In genomic region chr6:16128759-16129622, GRCh38 we compare ENCODE assay signal across 8 cellular contexts. TPM values are rescaled to one million over a fixed set of nuclear protein-coding genes. Genes with fewer than 3 reads are reported as not detected.
DNase-seq lines count a peak whose midpoint lies in the region; ATAC-seq and TF ChIP-seq lines count a peak whose summit lies in the region.

MYLIP (plus strand) TSS chr6:16129086; CDS start chr6:16129323, 237 bp downstream.

- H2AK5ac ChIP-seq in mesenchymal stem cell (ENCODE audit: low read length, severe bottlenecking): no peak within 1 kb of the TSS

- peaks cover 16% of the 10 kb centered on the region for H3K27me3 Mint-ChIP-seq in Calu3 (ENCODE audit: unreplicated experiment)
- H3K27me3 Mint-ChIP-seq in effector memory CD8-positive, alpha-beta T cell: no peaks in the 10 kb centered on the region

- intact Hi-C loops in Calu3 (cut with micrococcal nuclease; ENCODE audit: unreplicated experiment): no loop called here

- H3K4me3 Mint-ChIP-seq in Calu3 (ENCODE audit: low read depth, unreplicated experiment): peak within 1 kb of the TSS; percentile 90
- peak within 1 kb of the TSS; percentile 93 for H3K4me3 Mint-ChIP-seq in effector memory CD8-positive, alpha-beta T cell

- H2BK5ac ChIP-seq in mesenchymal stem cell (ENCODE audit: low read depth, low read length, poor library complexity, severe bottlenecking): no peak within 1 kb of the TSS

- CTCF ChIA-PET in Calu3 (lab: Charles Lee): interaction anchor here (0.6 to 1.5 kb wide), 6 partner anchors 18 to 437 kb away, joined by 3 to 14 read pairs (median 4); no protein-coding TSS in a partner anchor

- peak within 1 kb of the TSS in 1 of 2 experiments; percentile 96 for H3K14ac ChIP-seq in mesenchymal stem cell (ENCODE audit: low read length in 2 of 2)

- H3K18ac ChIP-seq in mesenchymal stem cell (ENCODE audit: low read depth in 1 of 2, low read length in 2 of 2): peak within 1 kb of the TSS; percentile 88 to 97

- peak; percentile 75 for ATAC-seq in GM21381 (IDR thresholded peaks at IDR 0.05; ENCODE audit: unreplicated experiment)
- ATAC-seq in effector memory CD8-positive, alpha-beta T cell (replicated peaks): peak; percentile 77

- peak within 1 kb of the TSS; percentile 62 to 96 for H3K23ac ChIP-seq in mesenchymal stem cell (ENCODE audit: low read length in 2 of 2)

- peak within 1 kb of the TSS; percentile 44 for H2AFZ ChIP-seq in mesenchymal stem cell (ENCODE audit: low read depth, low read length)

- H3K4me3 ChIP-seq in mesenchymal stem cell (ENCODE audit: insufficient read depth in 1 of 2, low read depth in 1 of 2, low read length in 2 of 2): peak within 1 kb of the TSS; percentile 94 to 98

- peak within 1 kb of the TSS; percentile 44 to 59 for H2BK12ac ChIP-seq in mesenchymal stem cell (ENCODE audit: low read length in 2 of 2)

- BruUV-seq in Calu3 (replicated peaks; lab: Mats Ljungman, UMichigan): no TSS peak

- no peaks in the 10 kb centered on the region for H3K9me3 Mint-ChIP-seq in Calu3 (ENCODE audit: low read depth, unreplicated experiment)
- no peaks in the 10 kb centered on the region for H3K9me3 Mint-ChIP-seq in effector memory CD8-positive, alpha-beta T cell

- peak within 1 kb of the TSS; percentile 83 for H3K9ac ChIP-seq in mesenchymal stem cell (ENCODE audit: low read length)

- peaks cover 31% of the 10 kb centered on the region for H3K36me3 Mint-ChIP-seq in Calu3 (ENCODE audit: insufficient read depth, unreplicated experiment)
- H3K36me3 Mint-ChIP-seq in effector memory CD8-positive, alpha-beta T cell (ENCODE audit: insufficient read depth): peaks cover 60% of the 10 kb centered on the region

- peak within 1 kb of the TSS; percentile 73 to 94 for H3K4ac ChIP-seq in mesenchymal stem cell (ENCODE audit: low read depth in 1 of 2, low read length in 2 of 2)

- peak within 1 kb of the TSS; percentile 66 for H3K4me2 ChIP-seq in mesenchymal stem cell (ENCODE audit: low read length, poor library complexity, severe bottlenecking)

- H2BK15ac ChIP-seq in mesenchymal stem cell (ENCODE audit: low read depth, poor library complexity, severe bottlenecking): peak within 1 kb of the TSS; percentile 60

- H3K79me1 ChIP-seq in mesenchymal stem cell (replicated peaks; ENCODE audit: low read length, poor library complexity, severe bottlenecking): peaks cover 8% of the 10 kb centered on the region

- H3K4me1 ChIP-seq in mesenchymal stem cell (ENCODE audit: control insufficient read depth, insufficient read depth, low read depth, low read length): peaks cover 1% of the 10 kb centered on the region

- H4K8ac ChIP-seq in mesenchymal stem cell (ENCODE audit: low read length): peak within 1 kb of the TSS; percentile 93

- DNase-seq in Calu3: peak; percentile 95
- DNase-seq in HUDEP-2 (lab: John Stamatoyannopoulos, UW; ENCODE audit: unreplicated experiment in 76 of 76): peak; percentile 36 to 99 (median 97)
- peak; percentile 95 for DNase-seq in NOMO-1 treated with DMSO at 0.1 percent for 48 hours (lab: John Stamatoyannopoulos, UW; ENCODE audit: unreplicated experiment)
- DNase-seq in activated CD8-positive, alpha-beta memory T cell treated with anti-CD3 and anti-CD28 coated beads for 48 hours (ENCODE audit: low read depth in 2 of 3, low spot score in 2 of 3): peak; percentile 84 to 93 (median 92)
- DNase-seq in effector memory CD8-positive, alpha-beta T cell: peak; percentile 97 to 98 (median 97)
- peak; percentile 96 for DNase-seq in mesenchymal stem cell
- DNase-seq in stimulated activated CD8-positive, alpha-beta memory T cell treated with anti-CD3 and anti-CD28 coated beads, Interleukin-12 subunit alpha, Interleukin-12 subunit beta, amount 100 ng/mL, for 24 hours (ENCODE audit: extremely low read depth): peak; percentile 93

- H3K27ac ChIP-seq in mesenchymal stem cell (ENCODE audit: low read length, poor library complexity, severe bottlenecking): peak within 1 kb of the TSS; percentile 42

- no peaks in the 10 kb centered on the region for H3K9me3 ChIP-seq in mesenchymal stem cell (ENCODE audit: control insufficient read depth, low read length)

- peak within 1 kb of the TSS; percentile 85 for H4K91ac ChIP-seq in mesenchymal stem cell (ENCODE audit: low read length)

- H3K27ac Mint-ChIP-seq in Calu3 (ENCODE audit: unreplicated experiment): peak within 1 kb of the TSS; percentile 58
- peak within 1 kb of the TSS; percentile 96 to 97 for H3K27ac Mint-ChIP-seq in effector memory CD8-positive, alpha-beta T cell

- peak; percentile 59 for TF ChIP-seq CTCF in Calu3 (IDR thresholded peaks at IDR 0.05; ENCODE audit: unreplicated experiment)

- peaks cover 0 to 20% of the 10 kb centered on the region in 2 experiments for H3K36me3 ChIP-seq in mesenchymal stem cell (ENCODE audit: control insufficient read depth in 1 of 2, insufficient read depth in 2 of 2, low read depth in 1 of 2, low read length in 2 of 2)

- H2BK120ac ChIP-seq in mesenchymal stem cell (ENCODE audit: low read depth, low read length): peak within 1 kb of the TSS; percentile 77

- under 1% methylated on average over 65 of the region's 95 CpGs for WGBS in mesenchymal stem cell

- no peaks in the 10 kb centered on the region for H3K4me1 Mint-ChIP-seq in Calu3 (ENCODE audit: low read depth, unreplicated experiment)
- H3K4me1 Mint-ChIP-seq in effector memory CD8-positive, alpha-beta T cell (ENCODE audit: low read depth in 2 of 2): peaks cover 18 to 43% of the 10 kb centered on the region in 2 donors

- peaks cover 4 to 9% of the 10 kb centered on the region in 2 experiments for H3K27me3 ChIP-seq in mesenchymal stem cell (ENCODE audit: control insufficient read depth in 1 of 2, insufficient read depth in 1 of 2, low read length in 2 of 2)

RNA-seq across cellular contexts. Expression of gene MYLIP, which starts in this region (rescaled TPM):
- 8.1 and 10.1 TPM in 2 replicates for total RNA-seq in Calu3 (2022)
- polyA plus RNA-seq in mesenchymal stem cell (2013, experiment 1 of 2): 29.6 TPM
- 30.4 TPM for polyA plus RNA-seq in mesenchymal stem cell (2013, experiment 2 of 2)

Comparison
In these comparisons a context has a peak if more than half of its experiments do, and no peak if none do; other contexts are left out.
1. Peak in every context shown above with its lines: DNase-seq, ATAC-seq, H3K4me3 ChIP-seq and H3K27ac ChIP-seq.